8 cellular contexts compared by ENCODE assay signal in genomic region chr10:30413996-30414576, GRCh38. TPM values are rescaled to one million over a fixed set of nuclear protein-coding genes. Genes with fewer than 3 reads are reported as not detected.
A peak's percentile ranks its signal among the peaks of the same experiment; 100 is the strongest.
DNase-seq lines count a peak whose midpoint lies in the region; ATAC-seq, FAIRE-seq and TF ChIP-seq lines count a peak whose summit lies in the region.

No MANE protein-coding gene starts in this region.

- no peak overlapping the region for H3K4me3 ChIP-seq in HepG2 (replicated peaks in 1 of 3; ENCODE audit: insufficient read depth in 1 of 3, low read depth in 2 of 3, low read length in 3 of 3)
- H3K4me3 ChIP-seq in uterus, result no peak overlapping the region

- no peak overlapping the region for H3K4me3 Mint-ChIP-seq in central memory CD8-positive, alpha-beta T cell

- TF ChIP-seq EP300 in HepG2 (IDR thresholded peaks at IDR 0.05; ENCODE audit: low read depth in 2 of 2, low read length in 2 of 2), result no peak
- TF ChIP-seq EP300 in HepG2 (CRISPR knock-in tag; IDR thresholded peaks at IDR 0.05; ENCODE audit: borderline replicate concordance), result no peak

- no peak overlapping the region for H3K4me2 ChIP-seq in HepG2 (ENCODE audit: low read depth, low read length)

- CTCF ChIA-PET in HepG2 (lab: Yijun Ruan, JAX; ENCODE audit: low intra/inter-chr PET ratio, low total read pairs), result interaction anchor here (1.7 to 2.2 kb wide), 2 partner anchors 120 to 177 kb away, joined by 7 to 16 read pairs; no protein-coding TSS in a partner anchor

- WGBS in HepG2 (ENCODE audit: low lambda C conversion rate), result 17% methylated on average over 3 of the region's 3 CpGs

- H3K9ac ChIP-seq in HepG2 (ENCODE audit: insufficient read depth, low read depth, low read length), result no peak overlapping the region

- peak; percentile 87 for FAIRE-seq in HepG2 (lab: Jason Lieb, UNC)

- no peak overlapping the region for H3K27ac Mint-ChIP-seq in central memory CD8-positive, alpha-beta T cell (ENCODE audit: low read depth)

- H3K27ac ChIP-seq in HepG2 (ENCODE audit: extremely low read length, insufficient read depth, low read length), result no peak overlapping the region
- H3K27ac ChIP-seq in uterus, result no peak overlapping the region

- BruUV-seq in HepG2 (replicated peaks; lab: Mats Ljungman, UMichigan), result no TSS peak

- in situ Hi-C loops in HepG2 (cut with HindIII; ENCODE audit: extremely low pct_ligation_motif_present, low pct_unique_long_range_greater_than_20kb), result loop anchor here (10.0 kb wide), 1 partner anchor 121 kb away; no protein-coding TSS in a partner anchor

- H3K9me3 ChIP-seq in HepG2 (ENCODE audit: low read length) (no peaks in the 10 kb centered on the region), uterus (no peaks in the 10 kb centered on the region)

- H3K36me3 Mint-ChIP-seq in central memory CD8-positive, alpha-beta T cell (ENCODE audit: insufficient read depth), result peaks cover 2% of the 10 kb centered on the region

- no peaks in the 10 kb centered on the region for H4K20me1 ChIP-seq in HepG2 (ENCODE audit: insufficient read depth, low read length)

- H3K36me3 ChIP-seq in HepG2 (replicated peaks in 1 of 2; ENCODE audit: control insufficient read depth in 1 of 2, insufficient read depth in 2 of 2, low read length in 2 of 2), result no peaks in the 10 kb centered on the region
- H3K36me3 ChIP-seq in uterus, result no peaks in the 10 kb centered on the region

- no peaks in the 10 kb centered on the region for H3K79me2 ChIP-seq in HepG2 (ENCODE audit: insufficient read depth, low read length)

- H3K27me3 Mint-ChIP-seq in central memory CD8-positive, alpha-beta T cell, result no peaks in the 10 kb centered on the region

- POLR2A ChIA-PET in HepG2 (lab: Yijun Ruan, JAX), result no interaction called here

- no peaks in the 10 kb centered on the region for H3K9me3 Mint-ChIP-seq in central memory CD8-positive, alpha-beta T cell

- TF ChIP-seq POLR2A in HepG2 (IDR thresholded peaks at IDR 0.05; ENCODE audit: insufficient read depth in 1 of 2, low read depth in 2 of 2, low read length in 2 of 2) (no peak), uterus (IDR thresholded peaks at IDR 0.05) (no peak)

- intact Hi-C loops in HepG2 (cut with micrococcal nuclease; ENCODE audit: unreplicated experiment), result loop anchor here (1.0 to 2.0 kb wide), 3 partner anchors 25 to 177 kb away; no protein-coding TSS in a partner anchor
- intact Hi-C loops in uterus (cut with DNase I; ENCODE audit: low total_unique reads), result loop anchor here (5.0 kb wide), 1 partner anchor 128 kb away; no protein-coding TSS in a partner anchor

- H3K4me1 ChIP-seq in HepG2 (ENCODE audit: insufficient read depth, low read length) (peaks cover 29% of the 10 kb centered on the region), uterus (no peaks in the 10 kb centered on the region)

- ATAC-seq in GM21526 (IDR thresholded peaks at IDR 0.05; ENCODE audit: low FRiP score, unreplicated experiment) (peak; percentile 46), HepG2 (peak; percentile 80)
- ATAC-seq in central memory CD8-positive, alpha-beta T cell (replicated peaks; ENCODE audit: extremely low read depth, poor library complexity, severe bottlenecking), result peak; percentile 40

- H3K4me1 Mint-ChIP-seq in central memory CD8-positive, alpha-beta T cell, result peaks cover 14% of the 10 kb centered on the region

- H2AFZ ChIP-seq in HepG2 (ENCODE audit: low read length), result no peak overlapping the region

- TF ChIP-seq RAD21 in HepG2 (CRISPR knock-in tag; IDR thresholded peaks at IDR 0.05), result peak; percentile 78

- TF ChIP-seq CTCF in HepG2 (CRISPR knock-in tag; IDR thresholded peaks at IDR 0.05), result peak; percentile 85
- peak; percentile 75 to 95 (median 87) for TF ChIP-seq CTCF in uterus (IDR thresholded peaks at IDR 0.05)

- H3K27me3 ChIP-seq in HepG2 (ENCODE audit: control insufficient read depth in 1 of 2, insufficient read depth in 2 of 2, low read length in 2 of 2) (no peaks in the 10 kb centered on the region), uterus (no peaks in the 10 kb centered on the region)

- DNase-seq in DMS53 (lab: John Stamatoyannopoulos, UW), result peak; percentile 80
- peak; percentile 26 for DNase-seq in NCI-H510A treated with DMSO at 0.1 percent for 48 hours (lab: John Stamatoyannopoulos, UW)
- peak in 1 of 2 donors; percentile 25 for DNase-seq in central memory CD8-positive, alpha-beta T cell (ENCODE audit: low spot score in 2 of 2)
- DNase-seq in HepG2 (ENCODE audit: low spot score), result peak; percentile 70
- DNase-seq in uterus, result no peak
- no peak for DNase-seq in foreskin melanocyte
- no peak for DNase-seq in stimulated activated CD4-positive, alpha-beta T cell treated with anti-CD3 and anti-CD28 coated beads, Interleukin-4, amount 100 ng/mL, for 1 hour

TF ChIP-seq in HepG2, 621 proteins besides CTCF, POLR2A, EP300 and RAD21 (continues in another document):
- TF ChIP-seq SOX5 (CRISPR knock-in tag; IDR thresholded peaks at IDR 0.05; ENCODE audit: borderline replicate concordance) (peak; percentile 32; the same call in 1 of the 2 replicates), SPEN (CRISPR knock-in tag; IDR thresholded peaks at IDR 0.05; ENCODE audit: low read depth) (no peak), ZNF142 (CRISPR knock-in tag; IDR thresholded peaks at IDR 0.05) (no peak), ZNF101 (CRISPR knock-in tag; IDR thresholded peaks at IDR 0.05; ENCODE audit: borderline replicate concordance, low read depth) (no peak), ZNF30 (CRISPR knock-in tag; IDR thresholded peaks at IDR 0.05) (no peak), KDM3A (CRISPR knock-in tag; IDR thresholded peaks at IDR 0.05; ENCODE audit: low read depth) (no peak)

RNA-seq across cellular contexts. Expression of gene MAP3K8, which starts 19.9 kb away (rescaled TPM):
- total RNA-seq in HepG2 (2016; rRNA removed; fragmentation: Illumina TruSeq; extraction: Trizol), result 19.3 and 21.8 TPM in 2 replicates
- total RNA-seq in HepG2 (2016; cell fraction: cytosol; rRNA removed; fragmentation: Illumina TruSeq; extraction: Trizol; ENCODE audit: low read depth), result 12.2 and 13.6 TPM in 2 replicates
- 18.0 and 21.2 TPM in 2 replicates for total RNA-seq in HepG2 (2016; cell fraction: insoluble cytoplasmic fraction; rRNA removed; fragmentation: Illumina TruSeq; extraction: Trizol)
- 15.3 and 19.2 TPM in 2 replicates for total RNA-seq in HepG2 (2016; cell fraction: membrane; rRNA removed; fragmentation: Illumina TruSeq; extraction: Trizol)
- total RNA-seq in HepG2 (2016; cell fraction: nucleus; rRNA removed; fragmentation: Illumina TruSeq; extraction: Trizol), result 22.1 and 23.1 TPM in 2 replicates
- polyA plus RNA-seq in HepG2 (2011; rRNA removed), result 26.6 and 37.9 TPM in 2 replicates
- 12.9 and 14.6 TPM in 2 replicates for polyA plus RNA-seq in HepG2 (2011; cell fraction: cytosol; rRNA removed)
- 26.9 and 27.5 TPM in 2 replicates for polyA plus RNA-seq in HepG2 (2011; cell fraction: nucleus; rRNA removed)
- 11.2 and 14.3 TPM in 2 replicates for polyA plus RNA-seq in HepG2 (2012)
- polyA plus RNA-seq in HepG2 (2016; cell fraction: cytosol; fragmentation: Illumina TruSeq; extraction: Trizol; ENCODE audit: low read depth), result 8.6 and 13.3 TPM in 2 replicates
- 15.6 and 17.9 TPM in 2 replicates for polyA plus RNA-seq in HepG2 (2016; cell fraction: insoluble cytoplasmic fraction; fragmentation: Illumina TruSeq; extraction: Trizol; ENCODE audit: low read depth)
- polyA plus RNA-seq in HepG2 (2016; cell fraction: membrane; fragmentation: Illumina TruSeq; extraction: Trizol; ENCODE audit: low read depth), result 9.4 and 12.4 TPM in 2 replicates
- polyA plus RNA-seq in HepG2 (2016; cell fraction: nucleus; fragmentation: Illumina TruSeq; extraction: Trizol; ENCODE audit: insufficient read depth, low read depth), result 41.0 and 46.6 TPM in 2 replicates
- polyA minus RNA-seq in HepG2 (2011; rRNA and poly(A)+ RNA removed; ENCODE audit: low replicate concordance), result 15.0 and 17.4 TPM in 2 replicates
- 7.3 and 10.3 TPM in 2 replicates for polyA minus RNA-seq in HepG2 (2011; cell fraction: cytosol; rRNA and poly(A)+ RNA removed)
- 30.6 and 31.2 TPM in 2 replicates for polyA minus RNA-seq in HepG2 (2011; cell fraction: nucleus; rRNA and poly(A)+ RNA removed)
- total RNA-seq in uterus, result 10 to 100 TPM; 13.3 to 63.0 (median 24.4) TPM

Comparison
In these comparisons a context has a peak if more than half of its experiments do, and no peak if none do; other contexts are left out.
1. DNase-seq: peak in DMS53 (single experiment), NCI-H510A treated with DMSO at 0.1 percent for 48 hours (single experiment) and HepG2 (single experiment); none in uterus (0 of 2), foreskin melanocyte (single experiment) and stimulated activated CD4-positive, alpha-beta T cell treated with anti-CD3 and anti-CD28 coated beads, Interleukin-4, amount 100 ng/mL, for 1 hour (single experiment).
2. Peak in every context shown above with its lines, with median percentiles within 50 percentile points of each other: ATAC-seq.